Comparison of ENCODE assay signal across 8 cellular contexts in the genomic region with DNA sequence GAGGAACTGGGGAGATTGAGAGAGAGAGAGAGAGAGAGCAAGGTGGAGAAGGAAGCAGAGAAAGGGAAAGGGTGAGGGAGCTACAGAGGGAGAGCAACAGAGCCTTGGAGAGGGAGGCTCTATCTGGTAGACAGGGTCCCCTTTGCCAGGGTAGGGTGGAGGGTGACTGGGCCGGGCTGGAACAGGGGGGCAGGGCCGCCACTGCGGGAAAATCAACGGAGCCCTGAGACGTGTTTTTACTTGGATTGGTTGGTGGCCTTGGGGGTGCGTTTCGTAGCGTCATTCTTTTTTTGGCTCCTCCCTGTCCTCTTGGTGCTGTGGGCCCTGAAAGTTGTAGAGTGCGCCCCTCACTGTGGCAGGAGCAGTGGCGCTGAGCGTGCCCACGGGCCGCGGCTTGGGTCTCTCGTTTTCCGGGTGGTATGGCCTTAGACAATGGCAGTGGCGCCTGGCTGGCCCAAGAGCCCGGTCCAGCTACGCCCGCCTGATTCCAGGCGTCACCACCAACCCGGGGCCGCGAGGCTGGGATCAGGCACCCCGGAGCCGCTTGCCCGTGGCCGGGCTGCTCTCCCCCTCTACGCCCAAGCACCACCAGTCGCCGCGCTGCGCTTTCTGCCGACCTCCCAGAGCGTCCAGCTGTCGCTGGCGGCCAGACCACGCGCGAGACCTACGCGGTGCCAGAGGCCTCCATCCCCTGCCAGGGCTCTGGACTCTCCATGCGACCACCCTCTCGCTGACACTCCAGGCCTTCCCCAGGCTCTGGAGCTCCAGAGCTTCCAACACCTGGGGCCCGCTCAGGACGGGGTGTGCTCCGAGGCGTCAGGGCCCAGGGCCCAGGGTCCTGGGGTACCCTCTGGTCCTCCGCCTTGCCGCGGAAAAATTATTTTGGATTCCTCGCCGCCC.
DNase-seq lines count a peak whose midpoint lies in the region; ATAC-seq and TF ChIP-seq lines count a peak whose summit lies in the region.
"Not testable (repeated sequence)": the region's sequence is repeated elsewhere in the genome, so short reads cannot be mapped to it uniquely, and the experiment has no call there.

No MANE protein-coding gene starts in this region.

- H3K4me3 Mint-ChIP-seq in activated naive CD8-positive, alpha-beta T cell treated with anti-CD3 and anti-CD28 coated beads, Interleukin-2, amount 50 U/mL, for 24 hours; natural killer cell treated with Interleukin-12 subunit alpha and Interleukin-12 subunit beta and Interleukin-15 and Interleukin-18, amount 100 ng/mL, for 72 hours; stimulated activated memory B cell treated with anti-CD40 and anti-IgM and Interleukin-4, amounts not matched to agents 10 μg/mL and 1 μg/mL and 100 μg/mL, for 72 hours: not testable (repeated sequence)

- not testable (repeated sequence) for H3K4me1 Mint-ChIP-seq in activated naive CD8-positive, alpha-beta T cell treated with anti-CD3 and anti-CD28 coated beads, Interleukin-2, amount 50 U/mL, for 24 hours; natural killer cell treated with Interleukin-12 subunit alpha and Interleukin-12 subunit beta and Interleukin-15 and Interleukin-18, amount 100 ng/mL, for 72 hours (ENCODE audit: low read depth in 2 of 2); stimulated activated memory B cell treated with anti-CD40 and anti-IgM and Interleukin-4, amounts not matched to agents 10 μg/mL and 1 μg/mL and 100 μg/mL, for 72 hours

- not testable (repeated sequence) for H3K4me3 ChIP-seq in RWPE2 (ENCODE audit: severe bottlenecking); gastroesophageal sphincter

- 61 to 83% methylated on average over 39 to 40 of the region's 53 CpGs for WGBS in gastroesophageal sphincter (ENCODE audit: low coverage in 1 of 2), 2 donors

- TF ChIP-seq POLR2A in gastroesophageal sphincter (IDR thresholded peaks at IDR 0.05), result not testable (repeated sequence)

- not testable (repeated sequence) for H3K36me3 ChIP-seq in RWPE2 (ENCODE audit: low read depth); gastroesophageal sphincter

- TF ChIP-seq CTCF in GM20000 (IDR thresholded peaks at IDR 0.05; ENCODE audit: extremely low read depth, missing control alignments); RWPE2 (IDR thresholded peaks at IDR 0.05; ENCODE audit: poor library complexity, severe bottlenecking); gastroesophageal sphincter (IDR thresholded peaks at IDR 0.05): not testable (repeated sequence)

- TF ChIP-seq EP300 in gastroesophageal sphincter (IDR thresholded peaks at IDR 0.05), result not testable (repeated sequence)

- not testable (repeated sequence) for H3K27me3 ChIP-seq in RWPE2 (ENCODE audit: insufficient read depth, poor library complexity, severe bottlenecking)
- peaks cover 63% of the 10 kb centered on the region for H3K27me3 ChIP-seq in gastroesophageal sphincter

- not testable (repeated sequence) for H3K36me3 Mint-ChIP-seq in activated naive CD8-positive, alpha-beta T cell treated with anti-CD3 and anti-CD28 coated beads, Interleukin-2, amount 50 U/mL, for 24 hours (ENCODE audit: low read depth); natural killer cell treated with Interleukin-12 subunit alpha and Interleukin-12 subunit beta and Interleukin-15 and Interleukin-18, amount 100 ng/mL, for 72 hours; stimulated activated memory B cell treated with anti-CD40 and anti-IgM and Interleukin-4, amounts not matched to agents 10 μg/mL and 1 μg/mL and 100 μg/mL, for 72 hours

- DNase-seq in AG20443 (ENCODE audit: low spot score) (peak; percentile 16), GM20000 (ENCODE audit: low spot score) (peak; percentile 35), RWPE2 (ENCODE audit: low spot score) (peak; percentile 92), islet precursor cell (peak; percentile 56)
- DNase-seq in activated naive CD8-positive, alpha-beta T cell treated with anti-CD3 and anti-CD28 coated beads, Interleukin-2, amount 50 U/mL, for 24 hours; natural killer cell treated with Interleukin-12 subunit alpha and Interleukin-12 subunit beta and Interleukin-15 and Interleukin-18, amount 100 ng/mL, for 72 hours (ENCODE audit: low spot score): not testable (repeated sequence)

- not testable (repeated sequence) for H3K4me1 ChIP-seq in RWPE2 (ENCODE audit: insufficient read depth, poor library complexity, severe bottlenecking); gastroesophageal sphincter

- H3K27me3 Mint-ChIP-seq in activated naive CD8-positive, alpha-beta T cell treated with anti-CD3 and anti-CD28 coated beads, Interleukin-2, amount 50 U/mL, for 24 hours; natural killer cell treated with Interleukin-12 subunit alpha and Interleukin-12 subunit beta and Interleukin-15 and Interleukin-18, amount 100 ng/mL, for 72 hours; stimulated activated memory B cell treated with anti-CD40 and anti-IgM and Interleukin-4, amounts not matched to agents 10 μg/mL and 1 μg/mL and 100 μg/mL, for 72 hours: not testable (repeated sequence)

- peaks cover 15% of the 10 kb centered on the region for H3K9me3 Mint-ChIP-seq in activated naive CD8-positive, alpha-beta T cell treated with anti-CD3 and anti-CD28 coated beads, Interleukin-2, amount 50 U/mL, for 24 hours
- H3K9me3 Mint-ChIP-seq in natural killer cell treated with Interleukin-12 subunit alpha and Interleukin-12 subunit beta and Interleukin-15 and Interleukin-18, amount 100 ng/mL, for 72 hours; stimulated activated memory B cell treated with anti-CD40 and anti-IgM and Interleukin-4, amounts not matched to agents 10 μg/mL and 1 μg/mL and 100 μg/mL, for 72 hours: not testable (repeated sequence)

- ATAC-seq in RWPE2 (ENCODE audit: low read depth) (peak; percentile 43; the same call in 1 of the 3 replicates), gastroesophageal sphincter (peak; percentile 44)
- ATAC-seq in activated naive CD8-positive, alpha-beta T cell treated with anti-CD3 and anti-CD28 coated beads, Interleukin-2, amount 50 U/mL, for 24 hours, result peak; percentile 8
- peak; percentile 57 to 58 for ATAC-seq in natural killer cell treated with Interleukin-12 subunit alpha and Interleukin-12 subunit beta and Interleukin-15 and Interleukin-18, amount 100 ng/mL, for 72 hours
- peak; percentile 66 for ATAC-seq in stimulated activated memory B cell treated with anti-CD40 and anti-IgM and Interleukin-4, amounts not matched to agents 10 μg/mL and 1 μg/mL and 100 μg/mL, for 72 hours

- not testable (repeated sequence) for H3K27ac Mint-ChIP-seq in activated naive CD8-positive, alpha-beta T cell treated with anti-CD3 and anti-CD28 coated beads, Interleukin-2, amount 50 U/mL, for 24 hours; natural killer cell treated with Interleukin-12 subunit alpha and Interleukin-12 subunit beta and Interleukin-15 and Interleukin-18, amount 100 ng/mL, for 72 hours; stimulated activated memory B cell treated with anti-CD40 and anti-IgM and Interleukin-4, amounts not matched to agents 10 μg/mL and 1 μg/mL and 100 μg/mL, for 72 hours

- H3K27ac ChIP-seq in RWPE2 (ENCODE audit: poor library complexity, severe bottlenecking); gastroesophageal sphincter: not testable (repeated sequence)

- H3K9me3 ChIP-seq in RWPE2 (ENCODE audit: severe bottlenecking), result not testable (repeated sequence)
- H3K9me3 ChIP-seq in gastroesophageal sphincter, result peaks cover 0 to 24% (median 0%) of the 10 kb centered on the region in 3 donors

Comparison
In these comparisons a context has a peak if more than half of its experiments do, and no peak if none do; other contexts are left out.
1. ATAC-seq: peak in every context shown above with its lines; median percentile 66 in stimulated activated memory B cell treated with anti-CD40 and anti-IgM and Interleukin-4, amounts not matched to agents 10 μg/mL and 1 μg/mL and 100 μg/mL, for 72 hours; 58 in natural killer cell treated with Interleukin-12 subunit alpha and Interleukin-12 subunit beta and Interleukin-15 and Interleukin-18, amount 100 ng/mL, for 72 hours; 44 in gastroesophageal sphincter; 43 in RWPE2; 8 in activated naive CD8-positive, alpha-beta T cell treated with anti-CD3 and anti-CD28 coated beads, Interleukin-2, amount 50 U/mL, for 24 hours.